ENCODE assay signal across 1 cellular context in the genomic region with DNA sequence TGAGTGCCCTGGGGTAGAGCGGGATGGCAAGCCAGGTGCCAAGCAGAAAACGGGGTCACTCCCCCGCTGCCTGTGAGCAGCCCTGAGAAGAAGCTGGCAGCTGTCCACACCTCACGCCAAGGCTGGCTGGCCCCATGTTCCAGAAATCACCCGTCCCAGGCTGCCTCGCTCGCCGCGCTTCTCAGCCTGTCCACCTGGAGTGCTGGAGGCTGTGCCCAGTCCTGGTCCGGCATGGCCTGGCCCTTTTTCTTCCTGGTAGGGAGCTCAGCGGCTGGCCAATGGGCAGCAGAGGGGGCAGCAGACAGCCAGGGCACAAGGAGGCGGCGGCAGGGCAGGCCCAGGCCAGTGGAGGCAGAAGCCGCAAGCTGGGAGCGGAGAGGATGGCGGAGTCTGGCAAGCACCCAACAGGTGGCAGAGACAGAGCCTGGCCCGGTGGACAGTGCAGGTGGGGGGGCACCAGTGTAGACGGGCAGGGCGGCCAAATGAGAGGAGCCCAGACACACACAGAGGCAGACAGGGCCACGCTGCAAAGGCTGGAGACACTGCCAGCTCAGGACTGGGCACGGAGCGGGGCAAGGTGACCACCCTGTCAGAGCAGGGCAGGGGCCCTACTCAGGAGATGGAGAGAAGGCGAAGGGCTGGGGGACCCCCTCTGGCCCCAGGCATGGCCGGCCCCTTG.
TF ChIP-seq lines count a peak whose summit lies in the region.

No MANE protein-coding gene starts in this region.

TF ChIP-seq in HepG2, 621 proteins besides CTCF, POLR2A, EP300 and RAD21:
- TF ChIP-seq MEIS2 (CRISPR knock-in tag; IDR thresholded peaks at IDR 0.05), result 0 out of 2 replicates have a peak, but pooled peaks have one; percentile 28
- TF ChIP-seq ZNF274 (CRISPR knock-in tag; IDR thresholded peaks at IDR 0.05), result 0 out of 2 replicates have a peak, but pooled peaks have one; percentile 53
- TF ChIP-seq RBM39 (IDR thresholded peaks at IDR 0.05; ENCODE audit: low read depth, low read length, poor library complexity, severe bottlenecking), result no peak
- TF ChIP-seq RBFOX2 (IDR thresholded peaks at IDR 0.05; ENCODE audit: low read depth, low read length), result peak; percentile 40; the same call in 1 of the 2 replicates
- TF ChIP-seq, protein P1, sequence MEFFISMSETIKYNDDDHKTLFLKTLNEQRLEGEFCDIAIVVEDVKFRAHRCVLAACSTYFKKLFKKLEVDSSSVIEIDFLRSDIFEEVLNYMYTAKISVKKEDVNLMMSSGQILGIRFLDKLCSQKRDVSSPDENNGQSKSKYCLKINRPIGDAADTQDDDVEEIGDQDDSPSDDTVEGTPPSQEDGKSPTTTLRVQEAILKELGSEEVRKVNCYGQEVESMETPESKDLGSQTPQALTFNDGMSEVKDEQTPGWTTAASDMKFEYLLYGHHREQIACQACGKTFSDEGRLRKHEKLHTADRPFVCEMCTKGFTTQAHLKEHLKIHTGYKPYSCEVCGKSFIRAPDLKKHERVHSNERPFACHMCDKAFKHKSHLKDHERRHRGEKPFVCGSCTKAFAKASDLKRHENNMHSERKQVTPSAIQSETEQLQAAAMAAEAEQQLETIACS (CRISPR knock-in tag; IDR thresholded peaks at IDR 0.05), result 0 out of 2 replicates have a peak, but pooled peaks have one; percentile 16
- TF ChIP-seq, protein P2, sequence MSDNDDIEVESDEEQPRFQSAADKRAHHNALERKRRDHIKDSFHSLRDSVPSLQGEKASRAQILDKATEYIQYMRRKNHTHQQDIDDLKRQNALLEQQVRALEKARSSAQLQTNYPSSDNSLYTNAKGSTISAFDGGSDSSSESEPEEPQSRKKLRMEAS (IDR thresholded peaks at IDR 0.05), result peak; percentile 25; the same call in 1 of the 2 replicates
- no peak for TF ChIP-seq MTA3 (CRISPR knock-in tag; IDR thresholded peaks at IDR 0.05)
- TF ChIP-seq ZNF792 (CRISPR knock-in tag; IDR thresholded peaks at IDR 0.05), result no peak
- no peak for TF ChIP-seq POGZ (CRISPR knock-in tag; IDR thresholded peaks at IDR 0.05)
- peak; percentile 25 for TF ChIP-seq XRCC5 (optimal IDR thresholded peaks at IDR 0.05; ENCODE audit: low read length)
- peak; percentile 97 for TF ChIP-seq HNRNPL (IDR thresholded peaks at IDR 0.05; ENCODE audit: low read depth, low read length)
- TF ChIP-seq EEA1 (CRISPR knock-in tag; IDR thresholded peaks at IDR 0.05; ENCODE audit: borderline replicate concordance), result 0 out of 2 replicates have a peak, but pooled peaks have one; percentile 49
- TF ChIP-seq RARA (CRISPR knock-in tag; IDR thresholded peaks at IDR 0.05), result no peak
- TF ChIP-seq ZBTB38 (CRISPR knock-in tag; IDR thresholded peaks at IDR 0.05), result 0 out of 2 replicates have a peak, but pooled peaks have one; percentile 51
- TF ChIP-seq, protein P3, sequence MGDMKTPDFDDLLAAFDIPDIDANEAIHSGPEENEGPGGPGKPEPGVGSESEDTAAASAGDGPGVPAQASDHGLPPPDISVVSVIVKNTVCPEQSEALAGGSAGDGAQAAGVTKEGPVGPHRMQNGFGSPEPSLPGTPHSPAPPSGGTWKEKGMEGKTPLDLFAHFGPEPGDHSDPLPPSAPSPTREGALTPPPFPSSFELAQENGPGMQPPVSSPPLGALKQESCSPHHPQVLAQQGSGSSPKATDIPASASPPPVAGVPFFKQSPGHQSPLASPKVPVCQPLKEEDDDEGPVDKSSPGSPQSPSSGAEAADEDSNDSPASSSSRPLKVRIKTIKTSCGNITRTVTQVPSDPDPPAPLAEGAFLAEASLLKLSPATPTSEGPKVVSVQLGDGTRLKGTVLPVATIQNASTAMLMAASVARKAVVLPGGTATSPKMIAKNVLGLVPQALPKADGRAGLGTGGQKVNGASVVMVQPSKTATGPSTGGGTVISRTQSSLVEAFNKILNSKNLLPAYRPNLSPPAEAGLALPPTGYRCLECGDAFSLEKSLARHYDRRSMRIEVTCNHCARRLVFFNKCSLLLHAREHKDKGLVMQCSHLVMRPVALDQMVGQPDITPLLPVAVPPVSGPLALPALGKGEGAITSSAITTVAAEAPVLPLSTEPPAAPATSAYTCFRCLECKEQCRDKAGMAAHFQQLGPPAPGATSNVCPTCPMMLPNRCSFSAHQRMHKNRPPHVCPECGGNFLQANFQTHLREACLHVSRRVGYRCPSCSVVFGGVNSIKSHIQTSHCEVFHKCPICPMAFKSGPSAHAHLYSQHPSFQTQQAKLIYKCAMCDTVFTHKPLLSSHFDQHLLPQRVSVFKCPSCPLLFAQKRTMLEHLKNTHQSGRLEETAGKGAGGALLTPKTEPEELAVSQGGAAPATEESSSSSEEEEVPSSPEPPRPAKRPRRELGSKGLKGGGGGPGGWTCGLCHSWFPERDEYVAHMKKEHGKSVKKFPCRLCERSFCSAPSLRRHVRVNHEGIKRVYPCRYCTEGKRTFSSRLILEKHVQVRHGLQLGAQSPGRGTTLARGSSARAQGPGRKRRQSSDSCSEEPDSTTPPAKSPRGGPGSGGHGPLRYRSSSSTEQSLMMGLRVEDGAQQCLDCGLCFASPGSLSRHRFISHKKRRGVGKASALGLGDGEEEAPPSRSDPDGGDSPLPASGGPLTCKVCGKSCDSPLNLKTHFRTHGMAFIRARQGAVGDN (CRISPR knock-in tag; IDR thresholded peaks at IDR 0.05), result peak; percentile 34
- no peak for TF ChIP-seq ATM (IDR thresholded peaks at IDR 0.05; ENCODE audit: borderline replicate concordance)
- TF ChIP-seq, protein P4, sequence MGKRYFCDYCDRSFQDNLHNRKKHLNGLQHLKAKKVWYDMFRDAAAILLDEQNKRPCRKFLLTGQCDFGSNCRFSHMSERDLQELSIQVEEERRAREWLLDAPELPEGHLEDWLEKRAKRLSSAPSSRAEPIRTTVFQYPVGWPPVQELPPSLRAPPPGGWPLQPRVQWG (CRISPR knock-in tag; IDR thresholded peaks at IDR 0.05; ENCODE audit: borderline replicate concordance, low read depth), result no peak
- TF ChIP-seq DR1 (CRISPR knock-in tag; IDR thresholded peaks at IDR 0.05), result peak; percentile 41; the same call in 1 of the 2 replicates
- TF ChIP-seq STAG1 (CRISPR knock-in tag; IDR thresholded peaks at IDR 0.05), result peak; percentile 42
- no peak for TF ChIP-seq MAF1 (CRISPR knock-in tag; IDR thresholded peaks at IDR 0.05; ENCODE audit: borderline replicate concordance)
- TF ChIP-seq NR2C2 (CRISPR knock-in tag; IDR thresholded peaks at IDR 0.05; ENCODE audit: borderline replicate concordance), result no peak
